8 cellular contexts compared by ENCODE assay signal in genomic region chr2:101518470-101519172, GRCh38. TPM values are rescaled to one million over a fixed set of nuclear protein-coding genes. Genes with fewer than 3 reads are reported as not detected.
A peak's percentile ranks its signal among the peaks of the same experiment; 100 is the strongest.
DNase-seq lines count a peak whose midpoint lies in the region; ATAC-seq and TF ChIP-seq lines count a peak whose summit lies in the region.

No MANE protein-coding gene starts in this region.

- H3K4me2 ChIP-seq in PC-9 = peak overlapping the region; percentile 67

- peaks cover 55% of the 10 kb centered on the region for H3K4me1 ChIP-seq in PC-9 (replicated peaks; ENCODE audit: insufficient read depth)

- TF ChIP-seq CTCF in PC-9 (conservative IDR thresholded peaks at IDR 0.05) = peak; percentile 55; the same call in 1 of the 2 replicates
- TF ChIP-seq CTCF in fibroblast of mammary gland (conservative IDR thresholded peaks at IDR 0.05; ENCODE audit: control insufficient read depth, insufficient read depth, low read depth, low read length) = peak; percentile 51
- no peak for TF ChIP-seq CTCF in omental fat pad (IDR thresholded peaks at IDR 0.05)

- peak; percentile 11 to 45 for DNase-seq in SHP77 (lab: John Stamatoyannopoulos, UW)
- DNase-seq in SHP77 treated with DMSO at 0.1 percent for 48 hours (lab: John Stamatoyannopoulos, UW) = no peak
- peak; percentile 52 to 95 for DNase-seq in PC-9
- DNase-seq in fibroblast of mammary gland (ENCODE audit: low read depth) = peak; percentile 70
- no peak for DNase-seq in omental fat pad (ENCODE audit: low spot score)
- DNase-seq in RPMI8226 = no peak

- no peaks in the 10 kb centered on the region for H3K36me3 ChIP-seq in PC-9 (ENCODE audit: low read depth)

- intact Hi-C loops in PC-9 (cut with micrococcal nuclease; ENCODE audit: unreplicated experiment) = loop anchor here (1.0 to 5.0 kb wide), 7 partner anchors 99 to 469 kb away; partner anchors contain the start of gene MAP4K4

- H3K4me3 ChIP-seq in PC-9 = peak overlapping the region; percentile 14; the same call in 1 of the 2 replicates
- H3K4me3 ChIP-seq in fibroblast of mammary gland (ENCODE audit: control insufficient read depth, low read depth, low read length) = peak overlapping the region; percentile 6

- ATAC-seq in omental fat pad (ENCODE audit: low FRiP score) (peak; percentile 21), GM18502 (IDR thresholded peaks at IDR 0.05; ENCODE audit: poor library complexity, unreplicated experiment) (no peak), GM21360 (IDR thresholded peaks at IDR 0.05; ENCODE audit: unreplicated experiment) (no peak)

- BruUV-seq in PC-9 (replicated peaks; lab: Mats Ljungman, UMichigan) = no TSS peak

- no peak overlapping the region; the same call in 1 of the 2 replicates for H2AFZ ChIP-seq in PC-9

- H3K79me2 ChIP-seq in PC-9 (ENCODE audit: low read depth) = peaks cover 7% of the 10 kb centered on the region; the same call in 1 of the 2 replicates

- CTCF ChIA-PET in PC-9 (lab: Charles Lee) = interaction anchor here (0.6 kb wide), 1 partner anchor 185 kb away, joined by 8 read pairs; no protein-coding TSS in a partner anchor

- no peaks in the 10 kb centered on the region for H4K20me1 ChIP-seq in PC-9 (ENCODE audit: insufficient read depth)

- peaks cover 51% of the 10 kb centered on the region for H3F3A ChIP-seq in PC-9 (ENCODE audit: insufficient read depth, low read depth)

- POLR2A ChIA-PET in PC-9 (lab: Charles Lee; ENCODE audit: unreplicated experiment) = interaction anchor here (0.7 to 1.0 kb wide), 2 partner anchors 111 to 210 kb away, joined by 6 to 9 read pairs; partner anchors contain the start of gene RNF149

- peak overlapping the region; percentile 98 for H3K27ac ChIP-seq in PC-9

- H3K27me3 ChIP-seq in PC-9 (ENCODE audit: insufficient read depth, low read depth) = no peaks in the 10 kb centered on the region

- peaks cover 12% of the 10 kb centered on the region; the same call in 1 of the 2 replicates for H3K9me3 ChIP-seq in PC-9 (ENCODE audit: insufficient read depth, low read depth)

- no peaks in the 10 kb centered on the region for H3K9me2 ChIP-seq in PC-9 (ENCODE audit: insufficient read depth)

RNA-seq across cellular contexts. Expression of gene RFX8, which starts 43.7 kb away (rescaled TPM):
- total RNA-seq in PC-9 (2021) (not detected in 2 replicates), omental fat pad (1 to 10 TPM in 2 of 4 donors, not detected in 2; 2.6 to 3.9 TPM)

Comparison
In these comparisons a context has a peak if more than half of its experiments do, and no peak if none do; other contexts are left out.
1. DNase-seq: peak in SHP77 (2 of 2), PC-9 (2 of 2) and fibroblast of mammary gland (single experiment); none in SHP77 treated with DMSO at 0.1 percent for 48 hours (single experiment), omental fat pad (single experiment) and RPMI8226 (single experiment).
2. CTCF ChIP-seq: peak in PC-9 (single experiment) and fibroblast of mammary gland (single experiment); none in omental fat pad (0 of 3).